In the genomic region with DNA sequence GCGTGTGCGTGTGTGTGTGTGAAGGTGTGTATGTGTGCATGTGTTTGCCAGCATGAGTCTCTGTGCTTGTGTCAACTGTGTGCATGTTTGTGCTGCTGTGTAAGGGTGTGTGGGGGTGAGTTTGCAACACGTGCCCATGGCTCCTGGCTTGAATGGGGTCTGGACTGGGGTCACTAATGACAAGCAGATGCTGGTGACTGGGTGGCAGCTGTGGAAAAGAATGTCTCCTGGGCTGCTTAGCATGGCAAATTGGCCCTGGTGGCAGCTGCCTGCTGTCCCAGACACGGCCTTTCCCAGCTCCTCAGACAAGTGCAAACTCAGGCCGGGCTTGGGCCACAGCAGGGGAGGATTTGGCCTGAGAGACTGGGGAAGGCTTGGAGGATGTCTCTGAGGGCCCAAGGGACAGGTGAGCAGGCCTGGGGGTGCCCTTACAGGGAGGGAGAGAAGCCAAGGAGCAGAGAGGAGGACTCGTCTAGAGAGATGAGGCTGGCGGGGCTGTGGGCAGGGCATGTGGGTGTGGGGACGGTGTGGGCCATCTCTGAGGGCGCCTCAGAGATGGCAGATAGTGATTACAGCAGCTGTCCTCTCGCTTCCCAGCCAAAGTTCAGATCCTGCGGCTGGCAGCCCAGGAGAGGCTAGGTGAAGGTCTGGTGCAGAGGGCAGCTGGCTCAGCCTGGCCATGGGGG, we compare ENCODE assay signal across 18 cellular contexts. TPM values are rescaled to one million over a fixed set of nuclear protein-coding genes. Genes with fewer than 3 reads are reported as not detected.
DNase-seq lines count a peak whose midpoint lies in the region; ATAC-seq and TF ChIP-seq lines count a peak whose summit lies in the region.
"Had no signal": no experiment of that assay in that cellular context is flagged by ENCODE, and none has a peak within 500 bp of the region (broad histone marks: within the 10 kb centered on the region; RNA-seq: fewer than 3 reads in every experiment).

No MANE protein-coding gene starts in this region.

- H3K9me2 ChIP-seq in hepatocyte (replicated peaks; ENCODE audit: insufficient read depth): no peaks in the 10 kb centered on the region

- POLR2A ChIA-PET in WTC11 (lab: Charles Lee): no interaction called here

- H4K20me1 ChIP-seq in hepatocyte (ENCODE audit: insufficient read depth, poor library complexity, severe bottlenecking): no peaks in the 10 kb centered on the region

- no peaks in the 10 kb centered on the region for H3K9me3 Mint-ChIP-seq in WTC11
- no peaks in the 10 kb centered on the region for H3K9me3 Mint-ChIP-seq in stimulated activated naive B cell treated with anti-CD40 and anti-IgM and Interleukin-4, amounts not matched to agents 10 μg/mL and 1 μg/mL and 100 μg/mL, for 72 hours
- H3K9me3 Mint-ChIP-seq: activated CD4-positive, alpha-beta T cell treated with anti-CD3 and anti-CD28 coated beads, Interleukin-2, amount 10 ng/mL, durations not matched to agents 7 days and 5 days; activated T-helper 2 cell treated with anti-CD3 and anti-CD28 coated beads, Interferon-gamma antibody, Interleukin-2, Interleukin-4, amounts not matched to agents 10 μg/mL and 5 μg/mL and 100 μg/mL, durations not matched to agents 14 hours and 24 hours and 36 hours had no signal

- H3K36me3 ChIP-seq in BE2C (no peaks in the 10 kb centered on the region), hepatocyte (replicated peaks; ENCODE audit: insufficient read depth, low read depth) (no peaks in the 10 kb centered on the region)
- H3K36me3 ChIP-seq: cardiac muscle cell had no signal

- no peak overlapping the region for H3K4me3 ChIP-seq in BE2C (ENCODE audit: low read depth, low read length)
- H3K4me3 ChIP-seq in hepatocyte: no peak overlapping the region
- H3K4me3 ChIP-seq: cardiac muscle cell, SK-N-MC, testis had no signal

- H3K27me3 ChIP-seq in BE2C (no peaks in the 10 kb centered on the region), hepatocyte (no peaks in the 10 kb centered on the region)
- H3K27me3 ChIP-seq: cardiac muscle cell, testis had no signal

- ATAC-seq in WTC11: no peak
- ATAC-seq in stimulated activated naive B cell treated with anti-CD40 and anti-IgM and Interleukin-4, amounts not matched to agents 10 μg/mL and 1 μg/mL and 100 μg/mL, for 72 hours (replicated peaks): no peak

- H3K27me3 Mint-ChIP-seq in WTC11 (ENCODE audit: low read depth): no peaks in the 10 kb centered on the region
- peaks cover 0 to 4% of the 10 kb centered on the region in 2 donors for H3K27me3 Mint-ChIP-seq in stimulated activated naive B cell treated with anti-CD40 and anti-IgM and Interleukin-4, amounts not matched to agents 10 μg/mL and 1 μg/mL and 100 μg/mL, for 72 hours
- H3K27me3 Mint-ChIP-seq: activated CD4-positive, alpha-beta T cell treated with anti-CD3 and anti-CD28 coated beads, Interleukin-2, amount 10 ng/mL, durations not matched to agents 7 days and 5 days had no signal

- no peak overlapping the region for H3K4me3 Mint-ChIP-seq in WTC11
- no peak overlapping the region for H3K4me3 Mint-ChIP-seq in stimulated activated naive B cell treated with anti-CD40 and anti-IgM and Interleukin-4, amounts not matched to agents 10 μg/mL and 1 μg/mL and 100 μg/mL, for 72 hours
- H3K4me3 Mint-ChIP-seq: activated CD4-positive, alpha-beta T cell treated with anti-CD3 and anti-CD28 coated beads, Interleukin-2, amount 10 ng/mL, durations not matched to agents 7 days and 5 days had no signal

- H3K4me2 ChIP-seq in hepatocyte: peak overlapping the region; percentile 46

- H3K9me3 ChIP-seq in BE2C: no peaks in the 10 kb centered on the region
- no peaks in the 10 kb centered on the region for H3K9me3 ChIP-seq in hepatocyte (ENCODE audit: low read depth)
- H3K9me3 ChIP-seq: testis had no signal

- peak overlapping the region; percentile 40 for H3K27ac ChIP-seq in hepatocyte
- H3K27ac ChIP-seq: cardiac muscle cell, SK-N-MC, testis had no signal

- H3K4me1 ChIP-seq in BE2C: peaks cover 36% of the 10 kb centered on the region
- peaks cover 30% of the 10 kb centered on the region for H3K4me1 ChIP-seq in hepatocyte (ENCODE audit: insufficient read depth)

- CTCF ChIA-PET in WTC11 (lab: Charles Lee): interaction anchor here (0.8 to 2.6 kb wide), 4 partner anchors 25 to 210 kb away, joined by 3 to 12 read pairs (median 8); no protein-coding TSS in a partner anchor

- H3K36me3 Mint-ChIP-seq in WTC11: no peaks in the 10 kb centered on the region
- no peaks in the 10 kb centered on the region for H3K36me3 Mint-ChIP-seq in stimulated activated naive B cell treated with anti-CD40 and anti-IgM and Interleukin-4, amounts not matched to agents 10 μg/mL and 1 μg/mL and 100 μg/mL, for 72 hours

- H3K27ac Mint-ChIP-seq in WTC11: peak overlapping the region; percentile 19; the same call in 1 of the 2 replicates
- no peak overlapping the region for H3K27ac Mint-ChIP-seq in stimulated activated naive B cell treated with anti-CD40 and anti-IgM and Interleukin-4, amounts not matched to agents 10 μg/mL and 1 μg/mL and 100 μg/mL, for 72 hours
- H3K27ac Mint-ChIP-seq: activated CD4-positive, alpha-beta T cell treated with anti-CD3 and anti-CD28 coated beads, Interleukin-2, amount 10 ng/mL, durations not matched to agents 7 days and 5 days; activated T-helper 2 cell treated with anti-CD3 and anti-CD28 coated beads, Interferon-gamma antibody, Interleukin-2, Interleukin-4, amounts not matched to agents 10 μg/mL and 5 μg/mL and 100 μg/mL, durations not matched to agents 14 hours and 24 hours and 36 hours had no signal

- peaks cover 18% of the 10 kb centered on the region for H3K4me1 Mint-ChIP-seq in WTC11
- H3K4me1 Mint-ChIP-seq in stimulated activated naive B cell treated with anti-CD40 and anti-IgM and Interleukin-4, amounts not matched to agents 10 μg/mL and 1 μg/mL and 100 μg/mL, for 72 hours: peaks cover 0 to 3% of the 10 kb centered on the region in 2 donors
- H3K4me1 Mint-ChIP-seq: activated CD4-positive, alpha-beta T cell treated with anti-CD3 and anti-CD28 coated beads, Interleukin-2, amount 10 ng/mL, durations not matched to agents 7 days and 5 days had no signal

- no peak for TF ChIP-seq CTCF in BE2C (IDR thresholded peaks at IDR 0.05; ENCODE audit: low read depth, low read length)
- TF ChIP-seq CTCF in WTC11 (IDR thresholded peaks at IDR 0.05): no peak
- no peak for TF ChIP-seq CTCF in hepatocyte (IDR thresholded peaks at IDR 0.05; ENCODE audit: poor library complexity)

- DNase-seq in BE2C: peak; percentile 70
- DNase-seq in WTC11 (ENCODE audit: low spot score): no peak
- DNase-seq in hepatocyte (ENCODE audit: low spot score): no peak
- DNase-seq in retina: peak; percentile 55
- DNase-seq in RPMI8226: no peak
- DNase-seq in stimulated activated naive B cell treated with anti-CD40 and anti-IgM and Interleukin-4, amounts not matched to agents 10 μg/mL and 1 μg/mL and 100 μg/mL, for 72 hours: no peak
- no peak for DNase-seq in dedifferentiated amniotic fluid mesenchymal stem cell (ENCODE audit: extremely low spot score)
- no peak for DNase-seq in AG20443 (ENCODE audit: low spot score)
- DNase-seq: activated CD4-positive, alpha-beta T cell treated with anti-CD3 and anti-CD28 coated beads, Interleukin-2, amount 10 ng/mL, durations not matched to agents 7 days and 5 days; DMS79 treated with DMSO at 0.1 percent for 48 hours; NCI-H146; NCI-H748 treated with DMSO at 0.1 percent for 48 hours; testis had no signal

- WGBS in hepatocyte (ENCODE audit: low lambda C conversion rate, missing lambda C conversion rate): 77% methylated on average over 11 of the region's 11 CpGs

- no peak overlapping the region for H2AFZ ChIP-seq in hepatocyte

- H3K79me2 ChIP-seq in hepatocyte: no peaks in the 10 kb centered on the region

TF ChIP-seq in WTC11, 78 proteins besides CTCF, POLR2A, EP300 and RAD21 (continues in another document):
- TF ChIP-seq, protein P1, sequence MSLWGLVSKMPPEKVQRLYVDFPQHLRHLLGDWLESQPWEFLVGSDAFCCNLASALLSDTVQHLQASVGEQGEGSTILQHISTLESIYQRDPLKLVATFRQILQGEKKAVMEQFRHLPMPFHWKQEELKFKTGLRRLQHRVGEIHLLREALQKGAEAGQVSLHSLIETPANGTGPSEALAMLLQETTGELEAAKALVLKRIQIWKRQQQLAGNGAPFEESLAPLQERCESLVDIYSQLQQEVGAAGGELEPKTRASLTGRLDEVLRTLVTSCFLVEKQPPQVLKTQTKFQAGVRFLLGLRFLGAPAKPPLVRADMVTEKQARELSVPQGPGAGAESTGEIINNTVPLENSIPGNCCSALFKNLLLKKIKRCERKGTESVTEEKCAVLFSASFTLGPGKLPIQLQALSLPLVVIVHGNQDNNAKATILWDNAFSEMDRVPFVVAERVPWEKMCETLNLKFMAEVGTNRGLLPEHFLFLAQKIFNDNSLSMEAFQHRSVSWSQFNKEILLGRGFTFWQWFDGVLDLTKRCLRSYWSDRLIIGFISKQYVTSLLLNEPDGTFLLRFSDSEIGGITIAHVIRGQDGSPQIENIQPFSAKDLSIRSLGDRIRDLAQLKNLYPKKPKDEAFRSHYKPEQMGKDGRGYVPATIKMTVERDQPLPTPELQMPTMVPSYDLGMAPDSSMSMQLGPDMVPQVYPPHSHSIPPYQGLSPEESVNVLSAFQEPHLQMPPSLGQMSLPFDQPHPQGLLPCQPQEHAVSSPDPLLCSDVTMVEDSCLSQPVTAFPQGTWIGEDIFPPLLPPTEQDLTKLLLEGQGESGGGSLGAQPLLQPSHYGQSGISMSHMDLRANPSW (CRISPR knock-in tag; conservative IDR thresholded peaks at IDR 0.05; ENCODE audit: low read depth): no peak
- TF ChIP-seq ZNF416 (CRISPR knock-in tag; IDR thresholded peaks at IDR 0.05) (no peak), ZNF219 (CRISPR knock-in tag; IDR thresholded peaks at IDR 0.05; ENCODE audit: borderline replicate concordance) (no peak)
- TF ChIP-seq, protein P2, sequence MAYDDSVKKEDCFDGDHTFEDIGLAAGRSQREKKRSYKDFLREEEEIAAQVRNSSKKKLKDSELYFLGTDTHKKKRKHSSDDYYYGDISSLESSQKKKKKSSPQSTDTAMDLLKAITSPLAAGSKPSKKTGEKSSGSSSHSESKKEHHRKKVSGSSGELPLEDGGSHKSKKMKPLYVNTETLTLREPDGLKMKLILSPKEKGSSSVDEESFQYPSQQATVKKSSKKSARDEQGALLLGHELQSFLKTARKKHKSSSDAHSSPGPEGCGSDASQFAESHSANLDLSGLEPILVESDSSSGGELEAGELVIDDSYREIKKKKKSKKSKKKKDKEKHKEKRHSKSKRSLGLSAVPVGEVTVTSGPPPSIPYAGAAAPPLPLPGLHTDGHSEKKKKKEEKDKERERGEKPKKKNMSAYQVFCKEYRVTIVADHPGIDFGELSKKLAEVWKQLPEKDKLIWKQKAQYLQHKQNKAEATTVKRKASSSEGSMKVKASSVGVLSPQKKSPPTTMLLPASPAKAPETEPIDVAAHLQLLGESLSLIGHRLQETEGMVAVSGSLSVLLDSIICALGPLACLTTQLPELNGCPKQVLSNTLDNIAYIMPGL (CRISPR knock-in tag; IDR thresholded peaks at IDR 0.05): no peak

RNA-seq across cellular contexts. Expression of a gene that starts 1.5 kb away (rescaled TPM):
- polyA plus RNA-seq in BE2C (2012; ENCODE audit: insufficient read depth, insufficient read length, low read depth): 6.1 TPM
- 0.81 to 1.4 TPM (median 1.1 TPM) in 3 replicates for total RNA-seq in WTC11 (2021)
- total RNA-seq in hepatocyte: 92.3 and 124 TPM in 2 replicates
- polyA plus RNA-seq in hepatocyte: 183 and 241 TPM in 2 replicates
- total RNA-seq: activated T-helper 2 cell treated with anti-CD3 and anti-CD28 coated beads, Interferon-gamma antibody, Interleukin-2, Interleukin-4, amounts not matched to agents 10 μg/mL and 5 μg/mL and 100 μg/mL, durations not matched to agents 14 hours and 24 hours and 36 hours had no signal

RNA-seq across cellular contexts. Expression of a gene that starts 50.6 kb away (rescaled TPM):
- polyA plus RNA-seq in BE2C (2012; ENCODE audit: insufficient read depth, insufficient read length, low read depth): 0.97 TPM
- total RNA-seq in WTC11 (2021): 4.0 to 6.6 TPM (median 5.0 TPM) in 3 replicates
- 12.2 TPM in 1 of 2 replicates, not detected in the other for total RNA-seq in hepatocyte
- 0.85 TPM in 1 of 2 replicates, not detected in the other for polyA plus RNA-seq in hepatocyte
- total RNA-seq: activated CD4-positive, alpha-beta T cell treated with anti-CD3 and anti-CD28 coated beads, Interleukin-2, amount 10 ng/mL, durations not matched to agents 7 days and 5 days; activated T-helper 2 cell treated with anti-CD3 and anti-CD28 coated beads, Interferon-gamma antibody, Interleukin-2, Interleukin-4, amounts not matched to agents 10 μg/mL and 5 μg/mL and 100 μg/mL, durations not matched to agents 14 hours and 24 hours and 36 hours; cardiac muscle cell; pulmonary artery endothelial cell had no signal
- polyA plus RNA-seq: cardiac muscle cell, keratinocyte had no signal

Comparison
In these comparisons a context has a peak if more than half of its experiments do, and no peak if none do; other contexts are left out.
1. DNase-seq: peak in BE2C (single experiment) and retina (single experiment); none in WTC11 (single experiment), hepatocyte (single experiment), RPMI8226 (single experiment), stimulated activated naive B cell treated with anti-CD40 and anti-IgM and Interleukin-4, amounts not matched to agents 10 μg/mL and 1 μg/mL and 100 μg/mL, for 72 hours (single experiment), dedifferentiated amniotic fluid mesenchymal stem cell (single experiment) and AG20443 (single experiment).
2. RNA of a gene that starts 1.5 kb away (total RNA-seq): 92.3 to 124 TPM in hepatocyte; 0.81 to 1.4 TPM in WTC11; every median in the first group is over 10 times any median in the second.